In the genomic region with DNA sequence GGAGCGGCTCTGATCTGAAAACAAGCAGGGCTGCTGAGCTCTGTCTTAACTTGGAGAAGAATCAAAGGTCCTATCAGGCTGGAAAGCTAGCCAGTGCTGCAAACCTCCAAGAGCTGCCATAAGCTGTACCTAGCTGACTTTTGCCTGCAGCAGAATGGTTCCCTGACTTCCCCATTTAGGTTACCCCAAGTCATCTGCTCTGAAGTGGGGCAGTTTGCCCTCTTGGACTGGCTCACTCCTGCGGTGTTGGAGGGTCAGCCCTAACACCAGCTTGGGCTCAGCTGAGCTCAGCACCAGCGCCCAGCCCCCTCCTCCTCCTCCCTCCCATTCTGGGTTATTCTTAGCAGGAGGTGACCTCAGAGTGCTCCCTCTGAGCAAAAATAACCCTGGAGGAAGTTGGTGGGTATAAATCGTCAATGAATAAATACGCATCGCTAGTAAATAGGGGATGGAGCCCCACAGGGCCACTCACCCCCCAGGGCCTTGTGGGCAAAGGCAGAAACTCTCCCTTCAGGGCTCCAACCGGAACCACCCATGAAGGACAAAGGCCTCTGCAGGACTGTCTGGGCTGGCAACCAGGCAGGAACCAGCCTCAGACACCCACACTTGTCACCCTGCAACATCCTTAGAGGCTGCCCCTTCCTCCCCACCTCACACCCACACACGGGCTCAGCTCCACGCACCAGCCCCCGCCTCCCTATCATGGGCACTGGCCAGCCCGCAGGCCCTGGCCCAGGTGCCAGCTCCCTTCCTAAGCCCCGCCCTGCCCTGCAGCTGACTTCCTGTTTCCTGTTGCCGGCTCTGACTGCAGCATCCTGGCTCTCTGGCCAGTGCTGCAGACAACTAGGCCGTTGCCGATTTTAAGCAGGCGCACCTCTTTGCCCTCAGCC, we compare ENCODE assay signal across 8 cellular contexts. TPM values are rescaled to one million over a fixed set of nuclear protein-coding genes. Genes with fewer than 3 reads are reported as not detected.
DNase-seq lines count a peak whose midpoint lies in the region; ATAC-seq, FAIRE-seq and TF ChIP-seq lines count a peak whose summit lies in the region.

No MANE protein-coding gene starts in this region.

- peak; percentile 76 for DNase-seq in Jurkat, Clone E6-1 (ENCODE audit: low read depth, low spot score)
- DNase-seq in UCSD-AML1 (lab: John Stamatoyannopoulos, UW; ENCODE audit: unreplicated experiment) (peak; percentile 87), bronchial epithelial cell (ENCODE audit: low read depth) (peak; percentile 30), NCI-H2107 (lab: John Stamatoyannopoulos, UW) (no peak)
- DNase-seq in stimulated activated CD8-positive, alpha-beta memory T cell treated with anti-CD3 and anti-CD28 coated beads, Interleukin-15, amount 100 ng/mL, for 1 hour (ENCODE audit: low read depth) = peak; percentile 48

- peak; percentile 43 for FAIRE-seq in bronchial epithelial cell (lab: Jason Lieb, UNC)

- no peaks in the 10 kb centered on the region for H3K36me3 ChIP-seq in DOHH2 (ENCODE audit: control insufficient read depth, low read length)
- H3K36me3 ChIP-seq in bronchial epithelial cell (ENCODE audit: control insufficient read depth, insufficient read depth, low read length) = no peaks in the 10 kb centered on the region
- H3K36me3 ChIP-seq in liver (ENCODE audit: control insufficient read depth in 4 of 4, insufficient read depth in 3 of 4, low read depth in 1 of 4, low read length in 3 of 4) = peaks cover 0 to 8% (median 2%) of the 10 kb centered on the region in 4 donors

- peaks cover 32% of the 10 kb centered on the region for H3K4me1 ChIP-seq in DOHH2 (ENCODE audit: control insufficient read depth, low read length)
- peaks cover 3 to 10% (median 5%) of the 10 kb centered on the region in 4 donors for H3K4me1 ChIP-seq in liver (ENCODE audit: control insufficient read depth in 4 of 4, insufficient read depth in 4 of 4, low read length in 3 of 4)

- H3F3A ChIP-seq in DOHH2 (ENCODE audit: control insufficient read depth, insufficient read depth) = peaks cover 4% of the 10 kb centered on the region; the same call in 1 of the 2 replicates

- ATAC-seq in GM21381 (IDR thresholded peaks at IDR 0.05; ENCODE audit: unreplicated experiment) = peak; percentile 81

- no peaks in the 10 kb centered on the region for H3K9me3 ChIP-seq in DOHH2 (ENCODE audit: control insufficient read depth, insufficient read depth, low read length)
- no peaks in the 10 kb centered on the region for H3K9me3 ChIP-seq in liver (ENCODE audit: control insufficient read depth in 4 of 4, low read length in 3 of 4)

- H3K79me2 ChIP-seq in DOHH2 (ENCODE audit: control insufficient read depth, low read length) = no peaks in the 10 kb centered on the region

- TF ChIP-seq RAD21 in liver (IDR thresholded peaks at IDR 0.05) = no peak

- TF ChIP-seq CTCF in DOHH2 (IDR thresholded peaks at IDR 0.05; ENCODE audit: low read depth, low read length, poor library complexity, severe bottlenecking) (no peak), bronchial epithelial cell (IDR thresholded peaks at IDR 0.05; ENCODE audit: insufficient read depth, low read length, severe bottlenecking) (no peak), liver (IDR thresholded peaks at IDR 0.05; ENCODE audit: low read depth, low read length, missing input control) (no peak)

- H3K27ac ChIP-seq in DOHH2 (ENCODE audit: low read depth, low read length) = peak overlapping the region; percentile 75
- peak overlapping the region; percentile 68 to 69 for H3K27ac ChIP-seq in liver (ENCODE audit: low read depth in 1 of 2, low read length in 2 of 2)

- H3K27me3 ChIP-seq in DOHH2 (ENCODE audit: control insufficient read depth, low read length) (no peaks in the 10 kb centered on the region), bronchial epithelial cell (ENCODE audit: control insufficient read depth, insufficient read depth, low read length) (no peaks in the 10 kb centered on the region), liver (ENCODE audit: control insufficient read depth in 4 of 4, insufficient read depth in 4 of 4, low read length in 3 of 4) (no peaks in the 10 kb centered on the region)

- H4K20me1 ChIP-seq in DOHH2 (ENCODE audit: control insufficient read depth, insufficient read depth, low read depth, low read length) = no peaks in the 10 kb centered on the region

- peak overlapping the region; percentile 72 for H3K4me3 ChIP-seq in DOHH2 (ENCODE audit: low read length)
- peak overlapping the region; percentile 44 for H3K4me3 ChIP-seq in Jurkat, Clone E6-1 (ENCODE audit: low read length)
- H3K4me3 ChIP-seq in bronchial epithelial cell (ENCODE audit: low read depth, low read length) = no peak overlapping the region
- H3K4me3 ChIP-seq in liver (ENCODE audit: low read depth in 1 of 3, low read length in 3 of 3) = no peak overlapping the region

- 61% methylated on average over 16 of the region's 16 CpGs for WGBS in liver

- H3K4me2 ChIP-seq in DOHH2 (ENCODE audit: low read length) = peak overlapping the region; percentile 95

- no peak overlapping the region for H3K9ac ChIP-seq in liver (ENCODE audit: low read depth in 1 of 2, low read length in 2 of 2)

- H3K9me2 ChIP-seq in DOHH2 (replicated peaks; ENCODE audit: control insufficient read depth, low read length) = no peaks in the 10 kb centered on the region

TF ChIP-seq in liver, 16 proteins besides CTCF, POLR2A, EP300 and RAD21:
- TF ChIP-seq, protein P1, sequence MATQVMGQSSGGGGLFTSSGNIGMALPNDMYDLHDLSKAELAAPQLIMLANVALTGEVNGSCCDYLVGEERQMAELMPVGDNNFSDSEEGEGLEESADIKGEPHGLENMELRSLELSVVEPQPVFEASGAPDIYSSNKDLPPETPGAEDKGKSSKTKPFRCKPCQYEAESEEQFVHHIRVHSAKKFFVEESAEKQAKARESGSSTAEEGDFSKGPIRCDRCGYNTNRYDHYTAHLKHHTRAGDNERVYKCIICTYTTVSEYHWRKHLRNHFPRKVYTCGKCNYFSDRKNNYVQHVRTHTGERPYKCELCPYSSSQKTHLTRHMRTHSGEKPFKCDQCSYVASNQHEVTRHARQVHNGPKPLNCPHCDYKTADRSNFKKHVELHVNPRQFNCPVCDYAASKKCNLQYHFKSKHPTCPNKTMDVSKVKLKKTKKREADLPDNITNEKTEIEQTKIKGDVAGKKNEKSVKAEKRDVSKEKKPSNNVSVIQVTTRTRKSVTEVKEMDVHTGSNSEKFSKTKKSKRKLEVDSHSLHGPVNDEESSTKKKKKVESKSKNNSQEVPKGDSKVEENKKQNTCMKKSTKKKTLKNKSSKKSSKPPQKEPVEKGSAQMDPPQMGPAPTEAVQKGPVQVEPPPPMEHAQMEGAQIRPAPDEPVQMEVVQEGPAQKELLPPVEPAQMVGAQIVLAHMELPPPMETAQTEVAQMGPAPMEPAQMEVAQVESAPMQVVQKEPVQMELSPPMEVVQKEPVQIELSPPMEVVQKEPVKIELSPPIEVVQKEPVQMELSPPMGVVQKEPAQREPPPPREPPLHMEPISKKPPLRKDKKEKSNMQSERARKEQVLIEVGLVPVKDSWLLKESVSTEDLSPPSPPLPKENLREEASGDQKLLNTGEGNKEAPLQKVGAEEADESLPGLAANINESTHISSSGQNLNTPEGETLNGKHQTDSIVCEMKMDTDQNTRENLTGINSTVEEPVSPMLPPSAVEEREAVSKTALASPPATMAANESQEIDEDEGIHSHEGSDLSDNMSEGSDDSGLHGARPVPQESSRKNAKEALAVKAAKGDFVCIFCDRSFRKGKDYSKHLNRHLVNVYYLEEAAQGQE (IDR thresholded peaks at IDR 0.05) = peak; percentile 7
- TF ChIP-seq, protein P2, sequence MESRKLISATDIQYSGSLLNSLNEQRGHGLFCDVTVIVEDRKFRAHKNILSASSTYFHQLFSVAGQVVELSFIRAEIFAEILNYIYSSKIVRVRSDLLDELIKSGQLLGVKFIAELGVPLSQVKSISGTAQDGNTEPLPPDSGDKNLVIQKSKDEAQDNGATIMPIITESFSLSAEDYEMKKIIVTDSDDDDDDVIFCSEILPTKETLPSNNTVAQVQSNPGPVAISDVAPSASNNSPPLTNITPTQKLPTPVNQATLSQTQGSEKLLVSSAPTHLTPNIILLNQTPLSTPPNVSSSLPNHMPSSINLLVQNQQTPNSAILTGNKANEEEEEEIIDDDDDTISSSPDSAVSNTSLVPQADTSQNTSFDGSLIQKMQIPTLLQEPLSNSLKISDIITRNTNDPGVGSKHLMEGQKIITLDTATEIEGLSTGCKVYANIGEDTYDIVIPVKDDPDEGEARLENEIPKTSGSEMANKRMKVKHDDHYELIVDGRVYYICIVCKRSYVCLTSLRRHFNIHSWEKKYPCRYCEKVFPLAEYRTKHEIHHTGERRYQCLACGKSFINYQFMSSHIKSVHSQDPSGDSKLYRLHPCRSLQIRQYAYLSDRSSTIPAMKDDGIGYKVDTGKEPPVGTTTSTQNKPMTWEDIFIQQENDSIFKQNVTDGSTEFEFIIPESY (IDR thresholded peaks at IDR 0.05) = no peak
- TF ChIP-seq GABPA (IDR thresholded peaks at IDR 0.05 in 1 of 2, conservative IDR thresholded peaks at IDR 0.05 in 1 of 2) = peak; percentile 66 to 81
- TF ChIP-seq NR2F2 (IDR thresholded peaks at IDR 0.05) = peak; percentile 52
TF ChIP-seq in liver: peak in this region for 3.

RNA-seq across cellular contexts. Expression of a gene that starts 46.9 kb away (rescaled TPM):
- 55.4 TPM for polyA plus RNA-seq in Jurkat, Clone E6-1 (2012; ENCODE audit: insufficient read depth, insufficient read length)
- total RNA-seq in bronchial epithelial cell = 12.9 and 21.3 TPM in 2 replicates
- 10 to 100 TPM; 11.9 to 24.2 TPM for total RNA-seq in liver
- 1 to 10 TPM; 3.5 to 4.3 TPM for polyA plus RNA-seq in liver

Comparison
In these comparisons a context has a peak if more than half of its experiments do, and no peak if none do; other contexts are left out.
1. H3K4me3 ChIP-seq: peak in DOHH2 (single experiment) and Jurkat, Clone E6-1 (single experiment); none in bronchial epithelial cell (single experiment) and liver (0 of 3).